Comparison of ENCODE assay signal across 10 cellular contexts in genomic region chr5:163079618-163080017, GRCh38.
A peak's percentile ranks its signal among the peaks of the same experiment; 100 is the strongest.
DNase-seq lines count a peak whose midpoint lies in the region; ATAC-seq, FAIRE-seq and TF ChIP-seq lines count a peak whose summit lies in the region.
"Had no signal": no experiment of that assay in that cellular context is flagged by ENCODE, and none has a peak within 500 bp of the region (broad histone marks: within the 10 kb centered on the region; RNA-seq: fewer than 3 reads in every experiment).

No MANE protein-coding gene starts in this region.

- TF ChIP-seq CTCF in GM06990 (IDR thresholded peaks at IDR 0.05; ENCODE audit: insufficient read depth, low read length, poor library complexity, severe bottlenecking) (peak; percentile 77), astrocyte (IDR thresholded peaks at IDR 0.05; ENCODE audit: insufficient read depth, low read depth, low read length) (peak; percentile 40), transverse colon (IDR thresholded peaks at IDR 0.05) (no peak), vagina (IDR thresholded peaks at IDR 0.05) (no peak)

- peak; percentile 88 for ATAC-seq in GM19455 (IDR thresholded peaks at IDR 0.05; ENCODE audit: unreplicated experiment)
- peak; percentile 83 for ATAC-seq in HG03442 (IDR thresholded peaks at IDR 0.05; ENCODE audit: unreplicated experiment)

- no peak for TF ChIP-seq POLR2A in transverse colon (IDR thresholded peaks at IDR 0.05)
- TF ChIP-seq POLR2A in vagina (IDR thresholded peaks at IDR 0.05): no peak

- no peak overlapping the region for H2AFZ ChIP-seq in astrocyte (ENCODE audit: low read depth, low read length)

- H4K20me1 ChIP-seq in astrocyte (ENCODE audit: insufficient read depth, low read length): no peaks in the 10 kb centered on the region

- no peak overlapping the region for H3K9ac ChIP-seq in astrocyte (ENCODE audit: low read length)

- H3K9me3 Mint-ChIP-seq in astrocyte (ENCODE audit: unreplicated experiment): no peaks in the 10 kb centered on the region

- no peaks in the 10 kb centered on the region for H3K27me3 Mint-ChIP-seq in astrocyte (ENCODE audit: low read depth, unreplicated experiment)

- no peaks in the 10 kb centered on the region for H3K4me1 ChIP-seq in astrocyte (ENCODE audit: insufficient read depth, low read length)
- H3K4me1 ChIP-seq in transverse colon: no peaks in the 10 kb centered on the region
- no peaks in the 10 kb centered on the region for H3K4me1 ChIP-seq in vagina

- intact Hi-C loops in transverse colon (cut with DNase I; ENCODE audit: low total_unique reads): no loop called here
- intact Hi-C loops in vagina (cut with DNase I): no loop called here

- no peak overlapping the region for H3K4me2 ChIP-seq in astrocyte (ENCODE audit: low read length)

- FAIRE-seq in astrocyte (lab: Jason Lieb, UNC): no peak

- H3K4me3 ChIP-seq in GM06990 (replicated peaks; ENCODE audit: low read depth, low read length): no peak overlapping the region
- H3K4me3 ChIP-seq in astrocyte (ENCODE audit: insufficient read depth, low read depth, low read length): no peak overlapping the region
- H3K4me3 ChIP-seq in transverse colon: no peak overlapping the region
- no peak overlapping the region for H3K4me3 ChIP-seq in vagina

- DNase-seq in GM06990 (ENCODE audit: extremely low read depth, insufficient read length) (no peak), astrocyte (ENCODE audit: low read depth) (no peak), transverse colon (no peak), vagina (ENCODE audit: extremely low spot score in 2 of 2) (no peak), pons (ENCODE audit: low spot score) (no peak), NCI-H2171 (lab: John Stamatoyannopoulos, UW) (no peak)
- DNase-seq: midbrain; stimulated activated CD4-positive, alpha-beta T cell treated with anti-CD3 and anti-CD28 coated beads, Interleukin-12 subunit alpha, Interleukin-12 subunit beta, amount 100 ng/mL, for 4 hours had no signal

- H3K36me3 Mint-ChIP-seq in astrocyte (ENCODE audit: low read depth, unreplicated experiment): no peaks in the 10 kb centered on the region

- no peaks in the 10 kb centered on the region for H3K36me3 ChIP-seq in GM06990 (ENCODE audit: control insufficient read depth, insufficient read depth, low read length)
- H3K36me3 ChIP-seq in astrocyte (ENCODE audit: insufficient read depth, low read length): no peaks in the 10 kb centered on the region
- no peaks in the 10 kb centered on the region for H3K36me3 ChIP-seq in transverse colon
- H3K36me3 ChIP-seq in vagina: no peaks in the 10 kb centered on the region

- H3K4me3 Mint-ChIP-seq in astrocyte (ENCODE audit: unreplicated experiment): no peak overlapping the region

- 69 to 70% methylated on average over 3 of the region's 3 CpGs for WGBS in transverse colon (ENCODE audit: low coverage in 1 of 2), 2 donors

- H3K4me1 Mint-ChIP-seq in astrocyte (ENCODE audit: low read depth, unreplicated experiment): no peaks in the 10 kb centered on the region

- H3K9me3 ChIP-seq in astrocyte (ENCODE audit: insufficient read depth, low read depth, low read length) (no peaks in the 10 kb centered on the region), transverse colon (peaks cover 4 to 6% of the 10 kb centered on the region in 2 donors), vagina (no peaks in the 10 kb centered on the region)

- in situ Hi-C loops in transverse colon (cut with MboI; ENCODE audit: low pct_ligation_motif_present in 1 of 4, low pct_unique_long_range_greater_than_20kb in 1 of 4, low sequenced_read_pairs in 3 of 4): no loop called here

- no peak for TF ChIP-seq EP300 in transverse colon (IDR thresholded peaks at IDR 0.05; ENCODE audit: low read depth)

- H3K79me2 ChIP-seq in astrocyte (ENCODE audit: insufficient read depth, low read length): no peaks in the 10 kb centered on the region

- H3K27ac Mint-ChIP-seq in astrocyte (ENCODE audit: unreplicated experiment): no peak overlapping the region

- H3K27me3 ChIP-seq in GM06990 (replicated peaks; ENCODE audit: control insufficient read depth, insufficient read depth, low read length): no peaks in the 10 kb centered on the region
- no peaks in the 10 kb centered on the region for H3K27me3 ChIP-seq in astrocyte (ENCODE audit: insufficient read depth, low read length)
- H3K27me3 ChIP-seq in transverse colon: no peaks in the 10 kb centered on the region
- no peaks in the 10 kb centered on the region for H3K27me3 ChIP-seq in vagina

- H3K27ac ChIP-seq in astrocyte (ENCODE audit: low read depth, low read length): no peak overlapping the region
- H3K27ac ChIP-seq in transverse colon: no peak overlapping the region
- H3K27ac ChIP-seq in vagina: no peak overlapping the region

Comparison
In these comparisons a context has a peak if more than half of its experiments do, and no peak if none do; other contexts are left out.
1. CTCF ChIP-seq: peak in GM06990 (single experiment) and astrocyte (single experiment); none in transverse colon (0 of 5) and vagina (0 of 3).